8 cellular contexts compared by ENCODE assay signal in genomic region chr6:169556758-169557505, GRCh38.
DNase-seq lines count a peak whose midpoint lies in the region; ATAC-seq lines count a peak whose summit lies in the region.

No MANE protein-coding gene starts in this region.

- H3K27ac Mint-ChIP-seq in activated T-helper 2 cell treated with anti-CD3 and anti-CD28 coated beads, Interferon-gamma antibody, Interleukin-2, Interleukin-4, amounts not matched to agents 10 μg/mL and 5 μg/mL and 100 μg/mL, durations not matched to agents 14 hours and 24 hours and 36 hours: peak overlapping the region; percentile 40

- intact Hi-C loops in activated T-helper 2 cell treated with anti-CD3 and anti-CD28 coated beads, Interferon-gamma antibody, Interleukin-2, Interleukin-4, amounts not matched to agents 10 μg/mL and 5 μg/mL and 100 μg/mL, durations not matched to agents 14 hours and 24 hours and 36 hours (cut with micrococcal nuclease): loop anchor here (1.0 to 10.0 kb wide), 3 partner anchors 11 to 98 kb away; no protein-coding TSS in a partner anchor

- peak; percentile 60 for DNase-seq in activated CD4-positive, alpha-beta T cell treated with anti-CD3 and anti-CD28 coated beads for 48 hours
- no peak for DNase-seq in activated CD4-positive, alpha-beta T cell treated with anti-CD3 and anti-CD28 coated beads for 1 hour
- peak; percentile 36 for DNase-seq in activated T-helper 2 cell treated with anti-CD3 and anti-CD28 coated beads, Interferon-gamma antibody, Interleukin-2, Interleukin-4, amounts not matched to agents 10 μg/mL and 5 μg/mL and 100 μg/mL, durations not matched to agents 14 hours and 24 hours and 36 hours (ENCODE audit: low spot score)
- peak; percentile 16 for DNase-seq in stimulated activated naive CD4-positive, alpha-beta T cell treated with Interleukin-2 at 50 U/mL for 16 hours (lab: John Stamatoyannopoulos, UW)
- DNase-seq in NCI-H1048 (lab: John Stamatoyannopoulos, UW) (no peak), DMS79 (lab: John Stamatoyannopoulos, UW) (no peak), dermis blood vessel endothelial cell (no peak)

- ATAC-seq in HG03064 (IDR thresholded peaks at IDR 0.05; ENCODE audit: low read depth, unreplicated experiment): peak; percentile 99

- H3K9me3 Mint-ChIP-seq in activated T-helper 2 cell treated with anti-CD3 and anti-CD28 coated beads, Interferon-gamma antibody, Interleukin-2, Interleukin-4, amounts not matched to agents 10 μg/mL and 5 μg/mL and 100 μg/mL, durations not matched to agents 14 hours and 24 hours and 36 hours: peaks cover 6% of the 10 kb centered on the region

- peaks cover 21% of the 10 kb centered on the region for H3K4me1 Mint-ChIP-seq in activated T-helper 2 cell treated with anti-CD3 and anti-CD28 coated beads, Interferon-gamma antibody, Interleukin-2, Interleukin-4, amounts not matched to agents 10 μg/mL and 5 μg/mL and 100 μg/mL, durations not matched to agents 14 hours and 24 hours and 36 hours (ENCODE audit: low read depth)

- no peak overlapping the region for H3K4me3 Mint-ChIP-seq in activated T-helper 2 cell treated with anti-CD3 and anti-CD28 coated beads, Interferon-gamma antibody, Interleukin-2, Interleukin-4, amounts not matched to agents 10 μg/mL and 5 μg/mL and 100 μg/mL, durations not matched to agents 14 hours and 24 hours and 36 hours (ENCODE audit: low read depth)

- peaks cover 19% of the 10 kb centered on the region for H3K27me3 Mint-ChIP-seq in activated T-helper 2 cell treated with anti-CD3 and anti-CD28 coated beads, Interferon-gamma antibody, Interleukin-2, Interleukin-4, amounts not matched to agents 10 μg/mL and 5 μg/mL and 100 μg/mL, durations not matched to agents 14 hours and 24 hours and 36 hours (ENCODE audit: low read depth)

- H3K36me3 Mint-ChIP-seq in activated T-helper 2 cell treated with anti-CD3 and anti-CD28 coated beads, Interferon-gamma antibody, Interleukin-2, Interleukin-4, amounts not matched to agents 10 μg/mL and 5 μg/mL and 100 μg/mL, durations not matched to agents 14 hours and 24 hours and 36 hours (ENCODE audit: low read depth): peaks cover 8% of the 10 kb centered on the region

Comparison
In these comparisons a context has a peak if more than half of its experiments do, and no peak if none do; other contexts are left out.
1. DNase-seq: peak in activated CD4-positive, alpha-beta T cell treated with anti-CD3 and anti-CD28 coated beads for 48 hours (single experiment), activated T-helper 2 cell treated with anti-CD3 and anti-CD28 coated beads, Interferon-gamma antibody, Interleukin-2, Interleukin-4, amounts not matched to agents 10 μg/mL and 5 μg/mL and 100 μg/mL, durations not matched to agents 14 hours and 24 hours and 36 hours (single experiment) and stimulated activated naive CD4-positive, alpha-beta T cell treated with Interleukin-2 at 50 U/mL for 16 hours (single experiment); none in activated CD4-positive, alpha-beta T cell treated with anti-CD3 and anti-CD28 coated beads for 1 hour (single experiment), NCI-H1048 (single experiment), DMS79 (single experiment) and dermis blood vessel endothelial cell (single experiment).